ENCODE assay signal across 1 cellular context in genomic region chr1:75764057-75764655, GRCh38.
TF ChIP-seq lines count a peak whose summit lies in the region.

No MANE protein-coding gene starts in this region.

TF ChIP-seq in K562, 482 proteins besides CTCF, POLR2A, EP300 and RAD21:
- TF ChIP-seq CC2D1A (IDR thresholded peaks at IDR 0.05), result 0 out of 2 replicates have a peak, but pooled peaks have one; percentile 33
- peak; percentile 42; the same call in 1 of the 2 replicates for TF ChIP-seq THRA (IDR thresholded peaks at IDR 0.05)
- 0 out of 2 replicates have a peak, but pooled peaks have one; percentile 33 for TF ChIP-seq POLR2AphosphoS5 (IDR thresholded peaks at IDR 0.05; ENCODE audit: control insufficient read depth, insufficient read depth, low read depth, low read length)
- TF ChIP-seq HINFP (tag; conservative IDR thresholded peaks at IDR 0.05; ENCODE audit: low read depth), result peak; percentile 91
- no peak for TF ChIP-seq HMBOX1 (IDR thresholded peaks at IDR 0.05)
- peak; percentile 21 for TF ChIP-seq PRDM10 (IDR thresholded peaks at IDR 0.05; ENCODE audit: partially characterized antibody)
- no peak for TF ChIP-seq HLTF (IDR thresholded peaks at IDR 0.05)
- no peak for TF ChIP-seq NR2C1 (IDR thresholded peaks at IDR 0.05)
- 0 out of 2 replicates have a peak, but pooled peaks have one; percentile 33 for TF ChIP-seq NR2C1 (tag; IDR thresholded peaks at IDR 0.05)
- TF ChIP-seq ESRRA (IDR thresholded peaks at IDR 0.05; ENCODE audit: borderline replicate concordance, low read depth), result peak; percentile 56; the same call in 1 of the 2 replicates
